8 cellular contexts compared by ENCODE assay signal in genomic region chr17:82557510-82557909, GRCh38. TPM values are rescaled to one million over a fixed set of nuclear protein-coding genes. Genes with fewer than 3 reads are reported as not detected.
DNase-seq lines count a peak whose midpoint lies in the region; ATAC-seq, FAIRE-seq and TF ChIP-seq lines count a peak whose summit lies in the region.
"Not testable (repeated sequence)": the region's sequence is repeated elsewhere in the genome, so short reads cannot be mapped to it uniquely, and the experiment has no call there.

No MANE protein-coding gene starts in this region.

- 66% methylated on average over 2 of the region's 2 CpGs for WGBS in K562 (ENCODE audit: insufficient coverage, low coverage, missing lambda C conversion rate)
- WGBS in HepG2 (ENCODE audit: low lambda C conversion rate), result 87% methylated on average over 2 of the region's 2 CpGs

- not testable (repeated sequence) for TF ChIP-seq POLR2A in K562 (conservative IDR thresholded peaks at IDR 0.05); HepG2 (IDR thresholded peaks at IDR 0.05; ENCODE audit: insufficient read depth in 1 of 2, low read depth in 2 of 2, low read length in 2 of 2)

- not testable (repeated sequence) for H3K27me3 Mint-ChIP-seq in activated T-cell treated with anti-CD3 and anti-CD28 coated beads, Interleukin-2, amount 50 U/mL, for 24 hours; neural crest cell (ENCODE audit: low read depth); progenitor cell of endocrine pancreas

- not testable (repeated sequence) for TF ChIP-seq CTCF in RWPE1 (conservative IDR thresholded peaks at IDR 0.05; ENCODE audit: low read depth); VCaP (conservative IDR thresholded peaks at IDR 0.05); K562 (IDR thresholded peaks at IDR 0.05 in 2 of 3, conservative IDR thresholded peaks at IDR 0.05 in 1 of 3; ENCODE audit: insufficient read depth in 2 of 3, low read depth in 1 of 3, low read length in 3 of 3); HepG2 (CRISPR knock-in tag; IDR thresholded peaks at IDR 0.05); neural crest cell (conservative IDR thresholded peaks at IDR 0.05); progenitor cell of endocrine pancreas (IDR thresholded peaks at IDR 0.05; ENCODE audit: unreplicated experiment)

- DNase-seq in RWPE1 (ENCODE audit: low spot score); activated T-cell treated with anti-CD3 and anti-CD28 coated beads, Interleukin-2, amount 50 U/mL, for 24 hours; K562 (ENCODE audit: extremely low read depth in 1 of 4, low spot score in 3 of 4); HepG2 (ENCODE audit: low spot score); neural crest cell (ENCODE audit: low read depth, low spot score); progenitor cell of endocrine pancreas (ENCODE audit: low spot score, unreplicated experiment): not testable (repeated sequence)

- peak overlapping the region in 10 of 11 experiments; percentile 7 to 95 (median 79); a peak in 17 of 22 replicates for H3K4me2 ChIP-seq in BLaER1 treated with 17β-estradiol and CSF1 and Interleukin-3, amounts not matched to agents 10 nM and 100 nM
- not testable (repeated sequence) for H3K4me2 ChIP-seq in K562 (ENCODE audit: insufficient read depth, low read length); HepG2 (ENCODE audit: low read depth, low read length)

- not testable (repeated sequence) for BruUV-seq in K562 (replicated peaks; lab: Mats Ljungman, UMichigan); HepG2 (replicated peaks; lab: Mats Ljungman, UMichigan)

- FAIRE-seq in K562 (lab: Jason Lieb, UNC); HepG2 (lab: Jason Lieb, UNC): not testable (repeated sequence)

- peak overlapping the region in 6 of 11 experiments; percentile 18 to 90 (median 68); a peak in 7 of 22 replicates for H3K9ac ChIP-seq in BLaER1 treated with 17β-estradiol and CSF1 and Interleukin-3, amounts not matched to agents 10 nM and 100 nM
- not testable (repeated sequence) for H3K9ac ChIP-seq in K562 (ENCODE audit: insufficient read depth in 1 of 2, low read depth in 2 of 2, low read length in 2 of 2); HepG2 (ENCODE audit: insufficient read depth, low read depth, low read length)

- H4K20me1 ChIP-seq in BLaER1 treated with 17β-estradiol and CSF1 and Interleukin-3, amounts not matched to agents 10 nM and 100 nM, result peaks cover 26 to 99% (median 64%) of the 10 kb centered on the region in 11 experiments; a peak in 20 of 22 replicates
- peaks cover 64% of the 10 kb centered on the region for H4K20me1 ChIP-seq in K562 (replicated peaks; ENCODE audit: control insufficient read depth, insufficient read depth, low read length)
- H4K20me1 ChIP-seq in HepG2 (ENCODE audit: insufficient read depth, low read length), result peaks cover 80% of the 10 kb centered on the region

- H3K27ac ChIP-seq in BLaER1 treated with 17β-estradiol and CSF1 and Interleukin-3, amounts not matched to agents 10 nM and 100 nM, result peak overlapping the region in 8 of 11 experiments; percentile 5 to 99 (median 96); a peak in 14 of 22 replicates
- H3K27ac ChIP-seq in RWPE1 (peak overlapping the region; percentile 26; the same call in 1 of the 2 replicates), VCaP (peak overlapping the region; percentile 97)
- not testable (repeated sequence) for H3K27ac ChIP-seq in K562 (ENCODE audit: extremely low read depth, low read depth, low read length); HepG2 (ENCODE audit: extremely low read length, insufficient read depth, low read length)

- POLR2A ChIA-PET in RWPE1 (lab: Yijun Ruan, JAX; ENCODE audit: low non-redundant PET), result not testable (repeated sequence)
- POLR2A ChIA-PET in K562 (lab: Yijun Ruan, JAX), result interaction anchor here (0.6 to 1.5 kb wide), 2 partner anchors 10 to 39 kb away, joined by 3 to 4 read pairs; no protein-coding TSS in a partner anchor
- POLR2A ChIA-PET in HepG2 (lab: Yijun Ruan, JAX), result interaction anchor here (0.7 to 1.2 kb wide), 2 partner anchors 11 to 183 kb away, joined by 3 to 4 read pairs; no protein-coding TSS in a partner anchor

- not testable (repeated sequence) for TF ChIP-seq RAD21 in K562 (CRISPR knock-in tag; conservative IDR thresholded peaks at IDR 0.05 in 1 of 2, IDR thresholded peaks at IDR 0.05 in 1 of 2); HepG2 (CRISPR knock-in tag; IDR thresholded peaks at IDR 0.05)

- H3K4me3 ChIP-seq in BLaER1 treated with 17β-estradiol and CSF1 and Interleukin-3, amounts not matched to agents 10 nM and 100 nM; K562; HepG2 (replicated peaks in 1 of 3; ENCODE audit: insufficient read depth in 1 of 3, low read depth in 2 of 3, low read length in 3 of 3): not testable (repeated sequence)

- H3K4me3 Mint-ChIP-seq in activated T-cell treated with anti-CD3 and anti-CD28 coated beads, Interleukin-2, amount 50 U/mL, for 24 hours; neural crest cell; progenitor cell of endocrine pancreas (ENCODE audit: low read depth): not testable (repeated sequence)

- peak overlapping the region; percentile 41 for H3K27ac Mint-ChIP-seq in activated T-cell treated with anti-CD3 and anti-CD28 coated beads, Interleukin-2, amount 50 U/mL, for 24 hours
- H3K27ac Mint-ChIP-seq in neural crest cell (ENCODE audit: unreplicated experiment), result peak overlapping the region; percentile 27
- peak overlapping the region; percentile 41 for H3K27ac Mint-ChIP-seq in progenitor cell of endocrine pancreas

- not testable (repeated sequence) for H3K9me1 ChIP-seq in K562 (ENCODE audit: control insufficient read depth, insufficient read depth, low read length)

- peaks cover 0 to 21% (median 11%) of the 10 kb centered on the region in 11 experiments; a peak in 11 of 22 replicates for H3K36me3 ChIP-seq in BLaER1 treated with 17β-estradiol and CSF1 and Interleukin-3, amounts not matched to agents 10 nM and 100 nM
- H3K36me3 ChIP-seq in K562 (ENCODE audit: control insufficient read depth, insufficient read depth, low read length), result peaks cover 15% of the 10 kb centered on the region; the same call in 2 of the 3 replicates
- not testable (repeated sequence) for H3K36me3 ChIP-seq in HepG2 (replicated peaks in 1 of 2; ENCODE audit: control insufficient read depth in 1 of 2, insufficient read depth in 2 of 2, low read length in 2 of 2)

- not testable (repeated sequence) for H3K27me3 ChIP-seq in BLaER1 treated with 17β-estradiol and CSF1 and Interleukin-3, amounts not matched to agents 10 nM and 100 nM; K562 (ENCODE audit: control insufficient read depth in 2 of 2, insufficient read depth in 2 of 2, low read length in 2 of 2); HepG2 (ENCODE audit: control insufficient read depth in 1 of 2, insufficient read depth in 2 of 2, low read length in 2 of 2)

- CTCF ChIA-PET in RWPE1 (lab: Yijun Ruan, JAX), result interaction anchor here (0.6 kb wide), 1 partner anchor 568 kb away, joined by 3 read pairs; no protein-coding TSS in a partner anchor
- CTCF ChIA-PET in K562 (lab: Yijun Ruan, JAX; ENCODE audit: low intra/inter-chr PET ratio), result interaction anchor here (0.7 kb wide), 1 partner anchor 61 kb away, joined by 4 read pairs; no protein-coding TSS in a partner anchor
- CTCF ChIA-PET in HepG2 (lab: Yijun Ruan, JAX; ENCODE audit: low intra/inter-chr PET ratio, low total read pairs), result not testable (repeated sequence)

- peaks cover 17% of the 10 kb centered on the region for H3K36me3 Mint-ChIP-seq in activated T-cell treated with anti-CD3 and anti-CD28 coated beads, Interleukin-2, amount 50 U/mL, for 24 hours (ENCODE audit: low read depth)
- not testable (repeated sequence) for H3K36me3 Mint-ChIP-seq in neural crest cell (ENCODE audit: low read depth); progenitor cell of endocrine pancreas (ENCODE audit: insufficient read depth)

- intact Hi-C loops in K562 (cut with micrococcal nuclease), result loop anchor here (10.0 kb wide), 1 partner anchor 143 kb away; the partner anchor contains the start of genes HEXD and OGFOD3
- intact Hi-C loops in HepG2 (cut with micrococcal nuclease; ENCODE audit: unreplicated experiment), result not testable (repeated sequence)

- H3K79me2 ChIP-seq in K562 (ENCODE audit: control insufficient read depth, insufficient read depth, low read length) (peaks cover 94% of the 10 kb centered on the region), HepG2 (ENCODE audit: insufficient read depth, low read length) (peaks cover 91% of the 10 kb centered on the region)

- TF ChIP-seq EP300 in K562 (IDR thresholded peaks at IDR 0.05; ENCODE audit: low read length); HepG2 (IDR thresholded peaks at IDR 0.05; ENCODE audit: low read depth in 2 of 2, low read length in 2 of 2); HepG2 (CRISPR knock-in tag; IDR thresholded peaks at IDR 0.05; ENCODE audit: borderline replicate concordance): not testable (repeated sequence)

- H3K4me1 Mint-ChIP-seq in activated T-cell treated with anti-CD3 and anti-CD28 coated beads, Interleukin-2, amount 50 U/mL, for 24 hours (ENCODE audit: low read depth), result peaks cover 50% of the 10 kb centered on the region
- H3K4me1 Mint-ChIP-seq in neural crest cell (peaks cover 38% of the 10 kb centered on the region), progenitor cell of endocrine pancreas (ENCODE audit: low read depth) (peaks cover 20% of the 10 kb centered on the region)

- in situ Hi-C loops in K562 (cut with MboI), result loop anchor here (5.0 kb wide), 1 partner anchor 205 kb away; no protein-coding TSS in a partner anchor
- in situ Hi-C loops in HepG2 (cut with HindIII; ENCODE audit: extremely low pct_ligation_motif_present, low pct_unique_long_range_greater_than_20kb), result loop anchor here (10.0 kb wide), 1 partner anchor 203 kb away; the partner anchor contains the start of gene TEX19

- peaks cover 66 to 100% (median 99%) of the 10 kb centered on the region in 10 experiments for H3K4me1 ChIP-seq in BLaER1 treated with 17β-estradiol and CSF1 and Interleukin-3, amounts not matched to agents 10 nM and 100 nM
- H3K4me1 ChIP-seq in K562 (replicated peaks in 1 of 2; ENCODE audit: control insufficient read depth in 2 of 2, insufficient read depth in 2 of 2, low read length in 2 of 2), result peaks cover 5 to 35% of the 10 kb centered on the region in 2 experiments
- H3K4me1 ChIP-seq in HepG2 (ENCODE audit: insufficient read depth, low read length), result peaks cover 79% of the 10 kb centered on the region

- H3K9me3 ChIP-seq in BLaER1 treated with 17β-estradiol and CSF1 and Interleukin-3, amounts not matched to agents 10 nM and 100 nM (replicated peaks in 1 of 11); K562 (replicated peaks; ENCODE audit: control insufficient read depth, insufficient read depth, low read depth, low read length); HepG2 (ENCODE audit: low read length): not testable (repeated sequence)

- H2AFZ ChIP-seq in K562 (ENCODE audit: low read depth, low read length); HepG2 (ENCODE audit: low read length): not testable (repeated sequence)

- not testable (repeated sequence) for H3K9me3 Mint-ChIP-seq in activated T-cell treated with anti-CD3 and anti-CD28 coated beads, Interleukin-2, amount 50 U/mL, for 24 hours; neural crest cell; progenitor cell of endocrine pancreas (ENCODE audit: low read depth)

- not testable (repeated sequence) for ATAC-seq in K562, HepG2

RNA-seq across cellular contexts. Expression of gene FOXK2, which starts 38.0 kb away (rescaled TPM):
- total RNA-seq in K562 (2011; cell fraction: chromatin; rRNA removed; ENCODE audit: low replicate concordance), result 166 and 251 TPM in 2 replicates
- 125 and 127 TPM in 2 replicates for total RNA-seq in K562 (2011; cell fraction: nucleolus; rRNA removed)
- total RNA-seq in K562 (2011; cell fraction: nucleoplasm; rRNA removed), result 127 and 131 TPM in 2 replicates
- total RNA-seq in K562 (2014; rRNA removed), result 41.5 and 56.9 TPM in 2 replicates
- 41.2 and 44.1 TPM in 2 replicates for total RNA-seq in K562 (2014; rRNA removed; fragmentation: Illumina TruSeq; extraction: Trizol)
- 52.0 and 52.4 TPM in 2 replicates for total RNA-seq in K562 (2015; rRNA removed; fragmentation: Illumina TruSeq; extraction: Trizol)
- 86.0 and 93.2 TPM in 2 replicates for total RNA-seq in K562 (2021)
- 47.2 and 52.2 TPM in 2 replicates for polyA plus RNA-seq in K562 (2011; rRNA removed)
- 38.3 and 50.0 TPM in 2 replicates for polyA plus RNA-seq in K562 (2011; cell fraction: cytosol; rRNA removed)
- 35.3 and 49.9 TPM in 2 replicates for polyA plus RNA-seq in K562 (2011; cell fraction: nucleus; rRNA removed)
- 36.6 and 41.2 TPM in 2 replicates for polyA plus RNA-seq in K562 (2012)
- polyA plus RNA-seq in K562 (2014; fragmentation: Illumina TruSeq; extraction: Trizol), result 56.1 and 65.8 TPM in 2 replicates
- 1 to 10 TPM; 3.0 to 4.2 TPM for polyA plus RNA-seq in K562 (2014; fragmentation: Nextera tagmentation; extraction: Ambion mirVana)
- 39.6 and 41.9 TPM in 2 replicates for polyA plus RNA-seq in K562 (2014; rRNA removed)
- 40.7 and 56.5 TPM in 2 replicates for polyA minus RNA-seq in K562 (2011; rRNA and poly(A)+ RNA removed)
- polyA minus RNA-seq in K562 (2011; cell fraction: cytosol; rRNA and poly(A)+ RNA removed), result 73.7 and 76.9 TPM in 2 replicates
- polyA minus RNA-seq in K562 (2011; cell fraction: nucleus; rRNA and poly(A)+ RNA removed), result 35.9 and 60.9 TPM in 2 replicates
- 47.7 and 67.2 TPM in 2 replicates for total RNA-seq in HepG2 (2016; rRNA removed; fragmentation: Illumina TruSeq; extraction: Trizol)
- 118 and 125 TPM in 2 replicates for total RNA-seq in HepG2 (2016; cell fraction: cytosol; rRNA removed; fragmentation: Illumina TruSeq; extraction: Trizol; ENCODE audit: low read depth)
- total RNA-seq in HepG2 (2016; cell fraction: insoluble cytoplasmic fraction; rRNA removed; fragmentation: Illumina TruSeq; extraction: Trizol), result 39.3 and 64.3 TPM in 2 replicates
- 103 and 104 TPM in 2 replicates for total RNA-seq in HepG2 (2016; cell fraction: membrane; rRNA removed; fragmentation: Illumina TruSeq; extraction: Trizol)
- 38.8 and 51.8 TPM in 2 replicates for total RNA-seq in HepG2 (2016; cell fraction: nucleus; rRNA removed; fragmentation: Illumina TruSeq; extraction: Trizol)
- polyA plus RNA-seq in HepG2 (2011; rRNA removed), result 67.1 and 73.1 TPM in 2 replicates
- polyA plus RNA-seq in HepG2 (2011; cell fraction: cytosol; rRNA removed), result 53.2 and 56.1 TPM in 2 replicates
- polyA plus RNA-seq in HepG2 (2011; cell fraction: nucleus; rRNA removed), result 50.7 and 52.2 TPM in 2 replicates
- polyA plus RNA-seq in HepG2 (2012), result 78.2 and 88.0 TPM in 2 replicates
- 38.6 and 41.3 TPM in 2 replicates for polyA plus RNA-seq in HepG2 (2016; cell fraction: cytosol; fragmentation: Illumina TruSeq; extraction: Trizol; ENCODE audit: low read depth)
- polyA plus RNA-seq in HepG2 (2016; cell fraction: insoluble cytoplasmic fraction; fragmentation: Illumina TruSeq; extraction: Trizol; ENCODE audit: low read depth), result 59.9 and 75.2 TPM in 2 replicates
- 80.8 and 99.2 TPM in 2 replicates for polyA plus RNA-seq in HepG2 (2016; cell fraction: membrane; fragmentation: Illumina TruSeq; extraction: Trizol; ENCODE audit: low read depth)
- polyA plus RNA-seq in HepG2 (2016; cell fraction: nucleus; fragmentation: Illumina TruSeq; extraction: Trizol; ENCODE audit: insufficient read depth, low read depth), result 80.4 and 81.2 TPM in 2 replicates
- polyA minus RNA-seq in HepG2 (2011; rRNA and poly(A)+ RNA removed; ENCODE audit: low replicate concordance), result 83.4 and 116 TPM in 2 replicates
- 74.6 and 79.0 TPM in 2 replicates for polyA minus RNA-seq in HepG2 (2011; cell fraction: cytosol; rRNA and poly(A)+ RNA removed)
- 55.5 and 74.1 TPM in 2 replicates for polyA minus RNA-seq in HepG2 (2011; cell fraction: nucleus; rRNA and poly(A)+ RNA removed)
- 84.3 and 92.2 TPM in 2 replicates for total RNA-seq in neural crest cell
- total RNA-seq in progenitor cell of endocrine pancreas, result 71.8 and 76.6 TPM in 2 replicates
